In genomic region chr22:19710020-19710768, GRCh38 we compare ENCODE assay signal across 25 cellular contexts. TPM values are rescaled to one million over a fixed set of nuclear protein-coding genes. Genes with fewer than 3 reads are reported as not detected.
A peak's percentile ranks its signal among the peaks of the same experiment; 100 is the strongest.
DNase-seq lines count a peak whose midpoint lies in the region; ATAC-seq, FAIRE-seq and TF ChIP-seq lines count a peak whose summit lies in the region.
"Had no signal": no experiment of that assay in that cellular context is flagged by ENCODE, and none has a peak within 500 bp of the region (broad histone marks: within the 10 kb centered on the region; RNA-seq: fewer than 3 reads in every experiment).

No MANE protein-coding gene starts in this region.

- no peaks in the 10 kb centered on the region for H3K36me3 Mint-ChIP-seq in endodermal cell (ENCODE audit: low read depth)
- H3K36me3 Mint-ChIP-seq in CD8-positive, alpha-beta T cell: no peaks in the 10 kb centered on the region
- H3K36me3 Mint-ChIP-seq: IgD-negative memory B cell had no signal

- no peak overlapping the region for H3K27ac Mint-ChIP-seq in endodermal cell
- no peak overlapping the region for H3K27ac Mint-ChIP-seq in CD8-positive, alpha-beta T cell
- H3K27ac Mint-ChIP-seq: IgD-negative memory B cell had no signal

- H3K36me3 ChIP-seq in BE2C (no peaks in the 10 kb centered on the region), HEK293 (ENCODE audit: control insufficient read depth in 2 of 2, insufficient read depth in 1 of 2, low read length in 2 of 2) (no peaks in the 10 kb centered on the region), endodermal cell (ENCODE audit: control insufficient read depth, insufficient read depth, low read length) (no peaks in the 10 kb centered on the region), psoas muscle (ENCODE audit: insufficient read depth in 1 of 2, low read depth in 1 of 2) (no peaks in the 10 kb centered on the region)
- no peaks in the 10 kb centered on the region for H3K36me3 ChIP-seq in CD8-positive, alpha-beta T cell (ENCODE audit: insufficient read depth, low read length)
- H3K36me3 ChIP-seq: BLaER1, HAP-1, MG63 had no signal

- H3K27me3 Mint-ChIP-seq in endodermal cell (ENCODE audit: insufficient read depth): peaks cover 20% of the 10 kb centered on the region
- H3K27me3 Mint-ChIP-seq in CD8-positive, alpha-beta T cell (ENCODE audit: low read depth): peaks cover 9% of the 10 kb centered on the region

- H3K9me3 ChIP-seq in BE2C (no peaks in the 10 kb centered on the region), HEK293 (ENCODE audit: control insufficient read depth, insufficient read depth, low read depth, low read length) (no peaks in the 10 kb centered on the region), endodermal cell (ENCODE audit: control insufficient read depth, low read length) (no peaks in the 10 kb centered on the region), psoas muscle (no peaks in the 10 kb centered on the region)
- H3K9me3 ChIP-seq in CD8-positive, alpha-beta T cell (ENCODE audit: low read length): no peaks in the 10 kb centered on the region
- H3K9me3 ChIP-seq: BLaER1, HAP-1, MG63 had no signal

- no peak for ATAC-seq in psoas muscle
- ATAC-seq in CD8-positive, alpha-beta T cell: no peak
- no peak for ATAC-seq in GM21367 (IDR thresholded peaks at IDR 0.05; ENCODE audit: unreplicated experiment)
- ATAC-seq: Panc1 had no signal

- H3K27me3 ChIP-seq in BE2C (no peaks in the 10 kb centered on the region), endodermal cell (ENCODE audit: control insufficient read depth, insufficient read depth, low read length, poor library complexity, severe bottlenecking) (peaks cover 25% of the 10 kb centered on the region), psoas muscle (ENCODE audit: insufficient read depth in 3 of 3, low read length in 2 of 3) (peaks cover 0 to 5% (median 0%) of the 10 kb centered on the region in 3 donors)
- H3K27me3 ChIP-seq in CD8-positive, alpha-beta T cell (ENCODE audit: insufficient read depth, low read length): peaks cover 7% of the 10 kb centered on the region
- H3K27me3 ChIP-seq: MG63 had no signal

- WGBS in endodermal cell (ENCODE audit: insufficient coverage in 1 of 2, insufficient read length in 1 of 2), 2 experiments: 88 to 93% methylated on average over 13 to 19 of the region's 19 CpGs
- WGBS in psoas muscle, 3 donors: 89 to 93% (median 90%) methylated on average over 19 of the region's 19 CpGs

- CTCF ChIA-PET in HEK293 (lab: Yijun Ruan, JAX): interaction anchor here (0.6 to 1.1 kb wide), 4 partner anchors 30 to 104 kb away, joined by 3 to 5 read pairs (median 4); no protein-coding TSS in a partner anchor
- CTCF ChIA-PET in CD8-positive, alpha-beta T cell (lab: Charles Lee): interaction anchor here (1.1 to 2.8 kb wide), 3 partner anchors 20 to 232 kb away, joined by 3 to 9 read pairs (median 5); no protein-coding TSS in a partner anchor

- no peak overlapping the region for H3K4me3 Mint-ChIP-seq in endodermal cell
- H3K4me3 Mint-ChIP-seq in CD8-positive, alpha-beta T cell: no peak overlapping the region
- H3K4me3 Mint-ChIP-seq: IgD-negative memory B cell had no signal

- intact Hi-C loops in psoas muscle (cut with DNase I): no loop called here
- intact Hi-C loops in CD8-positive, alpha-beta T cell (cut with DNase I, micrococcal nuclease): no loop called here

- no peak for TF ChIP-seq POLR2A in H54 (IDR thresholded peaks at IDR 0.05; ENCODE audit: low read depth, low read length)

- no peak for TF ChIP-seq CTCF in BE2C (IDR thresholded peaks at IDR 0.05; ENCODE audit: low read depth, low read length)
- no peak for TF ChIP-seq CTCF in HEK293 (tag by site-specific recombination; IDR thresholded peaks at IDR 0.05)
- no peak for TF ChIP-seq CTCF in endodermal cell (conservative IDR thresholded peaks at IDR 0.05)
- no peak for TF ChIP-seq CTCF in psoas muscle (IDR thresholded peaks at IDR 0.05)
- no peak for TF ChIP-seq CTCF in CD8-positive, alpha-beta T cell (IDR thresholded peaks at IDR 0.05)

- POLR2A ChIA-PET in HEK293 (lab: Yijun Ruan, JAX): no interaction called here
- POLR2A ChIA-PET in CD8-positive, alpha-beta T cell (lab: Charles Lee): no interaction called here

- no peak for FAIRE-seq in H54 (lab: Jason Lieb, UNC)
- FAIRE-seq: A204.1, D721Med, GM12892, HTR-8/SVneo had no signal

- DNase-seq in BE2C (peak; percentile 12), endodermal cell (peak; percentile 63), psoas muscle (peak; percentile 7 to 48), kidney tubule cell (ENCODE audit: low spot score) (no peak), H54 (ENCODE audit: insufficient read length, low spot score) (no peak)
- DNase-seq in CD8-positive, alpha-beta T cell: no peak
- DNase-seq: Kasumi-1, MG63, NCI-H1048, NCI-H1436, NCI-H1930, NCI-H345, NCI-H526, SHP77 had no signal

- no peaks in the 10 kb centered on the region for H3K9me3 Mint-ChIP-seq in endodermal cell
- no peaks in the 10 kb centered on the region for H3K9me3 Mint-ChIP-seq in CD8-positive, alpha-beta T cell
- H3K9me3 Mint-ChIP-seq: IgD-negative memory B cell had no signal

- no peak overlapping the region for H3K27ac ChIP-seq in HEK293 (ENCODE audit: extremely low read depth, low read depth, low read length)
- H3K27ac ChIP-seq in endodermal cell (ENCODE audit: low read depth, low read length): no peak overlapping the region
- no peak overlapping the region for H3K27ac ChIP-seq in psoas muscle
- H3K27ac ChIP-seq in CD8-positive, alpha-beta T cell (ENCODE audit: low read depth, low read length): no peak overlapping the region
- H3K27ac ChIP-seq: BLaER1, SK-N-MC had no signal

- no peak overlapping the region for H3K4me3 ChIP-seq in BE2C (ENCODE audit: low read depth, low read length)
- no peak overlapping the region for H3K4me3 ChIP-seq in HEK293 (ENCODE audit: low read depth, low read length)
- no peak overlapping the region for H3K4me3 ChIP-seq in endodermal cell (ENCODE audit: low read length)
- no peak overlapping the region for H3K4me3 ChIP-seq in psoas muscle
- H3K4me3 ChIP-seq in CD8-positive, alpha-beta T cell (ENCODE audit: low read depth, low read length): no peak overlapping the region
- H3K4me3 ChIP-seq: BLaER1, HAP-1, MG63, SK-N-MC had no signal

- no peak overlapping the region for H3K9ac ChIP-seq in endodermal cell (ENCODE audit: extremely low read depth, low read length, poor library complexity, severe bottlenecking)
- H3K9ac ChIP-seq: BLaER1 had no signal

- peaks cover 10% of the 10 kb centered on the region for H3K4me1 Mint-ChIP-seq in endodermal cell
- H3K4me1 Mint-ChIP-seq in CD8-positive, alpha-beta T cell (ENCODE audit: low read depth): peaks cover 4% of the 10 kb centered on the region
- H3K4me1 Mint-ChIP-seq: IgD-negative memory B cell had no signal

- H3K4me1 ChIP-seq in BE2C (peaks cover 13% of the 10 kb centered on the region), HEK293 (ENCODE audit: control insufficient read depth, insufficient read depth, low read length) (no peaks in the 10 kb centered on the region), endodermal cell (ENCODE audit: control insufficient read depth, insufficient read depth, low read length) (peaks cover 7% of the 10 kb centered on the region), psoas muscle (peaks cover 24% of the 10 kb centered on the region)
- H3K4me1 ChIP-seq in CD8-positive, alpha-beta T cell (ENCODE audit: insufficient read depth, low read length): peaks cover 10% of the 10 kb centered on the region

TF ChIP-seq in HEK293, 187 proteins besides CTCF, POLR2A, EP300 and RAD21:
- TF ChIP-seq ZIC2 (tag by site-specific recombination; IDR thresholded peaks at IDR 0.05) (peak; percentile 11; the same call in 1 of the 2 replicates), ATF2 (tag by site-specific recombination; IDR thresholded peaks at IDR 0.05; ENCODE audit: low read depth) (no peak), ZNF785 (tag by site-specific recombination; IDR thresholded peaks at IDR 0.05) (no peak), ZNF404 (tag by site-specific recombination; IDR thresholded peaks at IDR 0.05) (no peak), ZNF366 (tag by site-specific recombination; conservative IDR thresholded peaks at IDR 0.05) (no peak)

RNA-seq across cellular contexts. Expression of gene SEPTIN5, which starts 4.1 kb away (rescaled TPM):
- polyA plus RNA-seq in BE2C (2012; ENCODE audit: insufficient read depth, insufficient read length, low read depth): 113 TPM
- total RNA-seq in endodermal cell: 10 to 100 TPM in 1 of 2 donors, 1 to 10 TPM in 1; 9.8 to 20.0 TPM
- polyA plus RNA-seq in endodermal cell (2013, experiment 1 of 2): 45.2 TPM
- polyA plus RNA-seq in endodermal cell (2013, experiment 2 of 2): 45.0 TPM
- 10 to 100 TPM in 1 of 4 donors, 1 to 10 TPM in 3; 6.0 to 10.9 (median 8.3) TPM for total RNA-seq in psoas muscle
- 1 to 10 TPM; 3.7 to 7.0 (median 4.8) TPM for polyA plus RNA-seq in psoas muscle
- 1 to 10 TPM in 1 of 2 experiments, under 1 TPM in 1; 0.75 to 1.4 TPM for total RNA-seq in CD8-positive, alpha-beta T cell

RNA-seq across cellular contexts. Expression of gene GP1BB, which starts 13.1 kb away (rescaled TPM):
- polyA plus RNA-seq in BE2C (2012; ENCODE audit: insufficient read depth, insufficient read length, low read depth): 46.9 TPM
- under 1 TPM; 0.48 to 0.62 TPM for total RNA-seq in endodermal cell
- 4.2 TPM for polyA plus RNA-seq in endodermal cell (2013, experiment 1 of 2)
- polyA plus RNA-seq in endodermal cell (2013, experiment 2 of 2): 5.0 TPM
- 1 to 10 TPM in 1 of 4 donors, not detected in 3; 1.8 TPM for total RNA-seq in psoas muscle
- polyA plus RNA-seq in psoas muscle: under 1 TPM; 0.14 to 0.63 (median 0.53) TPM
- under 1 TPM in 1 of 2 experiments, not detected in 1; 0.39 TPM for total RNA-seq in CD8-positive, alpha-beta T cell

RNA-seq across cellular contexts. Expression of gene TBX1, which starts 50.4 kb away (rescaled TPM):
- not detected for polyA plus RNA-seq in BE2C (2012; ENCODE audit: insufficient read depth, insufficient read length, low read depth)
- 1 to 10 TPM in 1 of 2 donors, not detected in 1; 1.3 TPM for total RNA-seq in endodermal cell
- 0.75 TPM for polyA plus RNA-seq in endodermal cell (2013, experiment 1 of 2)
- 1.2 TPM for polyA plus RNA-seq in endodermal cell (2013, experiment 2 of 2)
- 100 to 1,000 TPM in 2 of 4 donors, 10 to 100 TPM in 2; 76.0 to 112 (median 91.8) TPM for total RNA-seq in psoas muscle
- 10 to 100 TPM; 18.2 to 80.8 (median 63.8) TPM for polyA plus RNA-seq in psoas muscle
- total RNA-seq in CD8-positive, alpha-beta T cell: not detected
- polyA plus RNA-seq: IgD-negative memory B cell had no signal

Comparison
In these comparisons a context has a peak if more than half of its experiments do, and no peak if none do; other contexts are left out.
1. DNase-seq: peak in BE2C (single experiment), endodermal cell (single experiment) and psoas muscle (2 of 2); none in kidney tubule cell (single experiment), H54 (single experiment) and CD8-positive, alpha-beta T cell (0 of 7).
2. RNA of gene TBX1, which starts 50.4 kb away (total RNA-seq): 76.0 to 112 TPM in psoas muscle; 1.3 TPM in endodermal cell and not detected in CD8-positive, alpha-beta T cell; every median in the first group is over 10 times any median in the second.